Comparison of ENCODE assay signal across 15 cellular contexts in the genomic region with DNA sequence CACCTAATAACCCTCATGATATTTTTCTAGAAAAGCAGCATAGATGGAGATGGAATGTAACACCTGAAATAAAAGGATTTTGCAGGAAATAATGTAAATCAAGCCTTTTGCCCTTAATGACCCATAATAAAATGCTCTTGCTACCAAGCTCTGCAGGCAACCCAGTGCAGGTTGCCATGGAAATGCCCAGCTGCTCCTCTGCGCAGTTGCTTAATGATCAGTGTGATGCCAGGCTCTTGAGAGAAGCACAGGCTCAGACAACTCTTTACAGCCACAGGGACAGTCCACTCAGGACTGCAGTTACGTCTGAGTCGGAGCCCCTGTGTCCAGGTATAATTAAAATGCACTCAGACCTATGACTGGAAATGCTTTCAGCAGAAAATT.
DNase-seq lines count a peak whose midpoint lies in the region; TF ChIP-seq lines count a peak whose summit lies in the region.
"Had no signal": no experiment of that assay in that cellular context is flagged by ENCODE, and none has a peak within 500 bp of the region (broad histone marks: within the 10 kb centered on the region; RNA-seq: fewer than 3 reads in every experiment).

No MANE protein-coding gene starts in this region.

- H3K9me3 Mint-ChIP-seq in osteocyte (ENCODE audit: unreplicated experiment): no peaks in the 10 kb centered on the region
- H3K9me3 Mint-ChIP-seq: activated CD4-positive, alpha-beta memory T cell treated with anti-CD3 and anti-CD28 coated beads, Interleukin-2, amount 10 ng/mL, durations not matched to agents 7 days and 5 days; activated naive CD8-positive, alpha-beta T cell treated with anti-CD3 and anti-CD28 coated beads for 36 hours; activated T-cell treated with anti-CD3 and anti-CD28 coated beads, Interleukin-2, amount 50 U/mL, for 72 hours; naive B cell; stimulated activated naive CD8-positive, alpha-beta T cell treated with anti-CD3 and anti-CD28 coated beads, Interleukin-15, amount 100 ng/mL, for 72 hours had no signal

- H3K4me3 Mint-ChIP-seq in osteocyte (ENCODE audit: unreplicated experiment): no peak overlapping the region
- H3K4me3 Mint-ChIP-seq: activated CD4-positive, alpha-beta memory T cell treated with anti-CD3 and anti-CD28 coated beads, Interleukin-2, amount 10 ng/mL, durations not matched to agents 7 days and 5 days; activated naive CD8-positive, alpha-beta T cell treated with anti-CD3 and anti-CD28 coated beads for 36 hours; activated T-cell treated with anti-CD3 and anti-CD28 coated beads, Interleukin-2, amount 50 U/mL, for 72 hours; naive B cell; stimulated activated naive CD8-positive, alpha-beta T cell treated with anti-CD3 and anti-CD28 coated beads, Interleukin-15, amount 100 ng/mL, for 72 hours had no signal

- TF ChIP-seq CTCF in osteocyte (IDR thresholded peaks at IDR 0.05) (no peak), GM20000 (IDR thresholded peaks at IDR 0.05; ENCODE audit: extremely low read depth, missing control alignments) (no peak)

- H3K36me3 Mint-ChIP-seq in osteocyte (ENCODE audit: unreplicated experiment): no peaks in the 10 kb centered on the region
- H3K36me3 Mint-ChIP-seq: activated naive CD8-positive, alpha-beta T cell treated with anti-CD3 and anti-CD28 coated beads for 36 hours; naive B cell had no signal

- DNase-seq in DMS 273 (lab: John Stamatoyannopoulos, UW; ENCODE audit: unreplicated experiment) (peak; percentile 10), DMS 273 treated with DMSO at 0.1 percent for 48 hours (lab: John Stamatoyannopoulos, UW) (no peak), NCI-H2196 (lab: John Stamatoyannopoulos, UW; ENCODE audit: unreplicated experiment) (peak; percentile 26), cerebellum (ENCODE audit: low spot score) (peak; percentile 62), osteocyte (ENCODE audit: extremely low spot score, unreplicated experiment) (no peak), NCI-H187 treated with DMSO at 0.1 percent for 48 hours (lab: John Stamatoyannopoulos, UW) (no peak), GM20000 (ENCODE audit: low spot score) (no peak)
- DNase-seq in activated naive CD4-positive, alpha-beta T cell (lab: John Stamatoyannopoulos, UW): no peak
- DNase-seq: activated CD4-positive, alpha-beta memory T cell treated with anti-CD3 and anti-CD28 coated beads, Interleukin-2, amount 10 ng/mL, durations not matched to agents 7 days and 5 days; activated naive CD8-positive, alpha-beta T cell treated with anti-CD3 and anti-CD28 coated beads for 36 hours; activated T-cell treated with anti-CD3 and anti-CD28 coated beads, Interleukin-2, amount 50 U/mL, for 72 hours; DMS153; H7; naive B cell; stimulated activated naive CD8-positive, alpha-beta T cell treated with anti-CD3 and anti-CD28 coated beads, Interleukin-15, amount 100 ng/mL, for 72 hours had no signal

- peaks cover 29% of the 10 kb centered on the region for H3K4me1 Mint-ChIP-seq in osteocyte (ENCODE audit: unreplicated experiment)
- H3K4me1 Mint-ChIP-seq: activated CD4-positive, alpha-beta memory T cell treated with anti-CD3 and anti-CD28 coated beads, Interleukin-2, amount 10 ng/mL, durations not matched to agents 7 days and 5 days; naive B cell; stimulated activated naive CD8-positive, alpha-beta T cell treated with anti-CD3 and anti-CD28 coated beads, Interleukin-15, amount 100 ng/mL, for 72 hours had no signal

- peak overlapping the region; percentile 52 for H3K27ac Mint-ChIP-seq in osteocyte (ENCODE audit: unreplicated experiment)
- H3K27ac Mint-ChIP-seq: activated CD4-positive, alpha-beta memory T cell treated with anti-CD3 and anti-CD28 coated beads, Interleukin-2, amount 10 ng/mL, durations not matched to agents 7 days and 5 days; activated naive CD8-positive, alpha-beta T cell treated with anti-CD3 and anti-CD28 coated beads for 36 hours; activated T-cell treated with anti-CD3 and anti-CD28 coated beads, Interleukin-2, amount 50 U/mL, for 72 hours; stimulated activated naive CD8-positive, alpha-beta T cell treated with anti-CD3 and anti-CD28 coated beads, Interleukin-15, amount 100 ng/mL, for 72 hours had no signal

- H3K27me3 Mint-ChIP-seq in osteocyte (ENCODE audit: unreplicated experiment): no peaks in the 10 kb centered on the region

Comparison
In these comparisons a context has a peak if more than half of its experiments do, and no peak if none do; other contexts are left out.
1. DNase-seq: peak in DMS 273 (single experiment), NCI-H2196 (single experiment) and cerebellum (single experiment); none in DMS 273 treated with DMSO at 0.1 percent for 48 hours (single experiment), osteocyte (single experiment), NCI-H187 treated with DMSO at 0.1 percent for 48 hours (single experiment), GM20000 (single experiment) and activated naive CD4-positive, alpha-beta T cell (0 of 4).